Comparison of ENCODE assay signal across 14 cellular contexts in the genomic region with DNA sequence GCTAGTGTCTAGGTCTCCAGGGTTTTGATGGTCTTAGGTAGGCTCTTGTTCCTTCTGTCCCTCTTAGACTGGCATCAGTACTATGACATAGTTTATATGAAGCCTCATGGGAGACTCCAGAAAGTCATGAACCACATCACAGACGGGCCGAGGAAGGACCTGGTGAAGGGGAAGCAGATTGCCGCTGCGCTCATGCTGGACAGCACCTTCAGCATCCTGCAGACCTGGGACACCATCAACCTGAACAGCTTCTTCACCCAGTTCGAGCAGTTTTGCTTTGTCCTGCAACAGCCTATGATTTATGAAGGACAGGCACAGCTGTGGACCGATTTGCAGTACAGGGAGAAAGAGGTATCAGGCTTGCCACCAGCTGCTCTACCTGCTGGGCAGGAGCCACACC. TPM values are rescaled to one million over a fixed set of nuclear protein-coding genes. Genes with fewer than 3 reads are reported as not detected.
DNase-seq lines count a peak whose midpoint lies in the region; ATAC-seq and TF ChIP-seq lines count a peak whose summit lies in the region.
"Had no signal": no experiment of that assay in that cellular context is flagged by ENCODE, and none has a peak within 500 bp of the region (broad histone marks: within the 10 kb centered on the region; RNA-seq: fewer than 3 reads in every experiment).

No MANE protein-coding gene starts in this region.

- POLR2A ChIA-PET in activated CD8-positive, alpha-beta T cell treated with anti-CD3 and anti-CD28 coated beads, Interleukin-2, amount 10 ng/mL, durations not matched to agents 7 days and 5 days (lab: Charles Lee) = no interaction called here

- no peaks in the 10 kb centered on the region for H3K9me3 ChIP-seq in CD4-positive, CD25-positive, alpha-beta regulatory T cell (ENCODE audit: control insufficient read depth in 2 of 2, low read length in 2 of 2)

- CTCF ChIA-PET in Calu3 (lab: Charles Lee) = interaction anchor here (0.6 kb wide), 1 partner anchor 148 kb away, joined by 4 read pairs; no protein-coding TSS in a partner anchor
- CTCF ChIA-PET in activated CD8-positive, alpha-beta T cell treated with anti-CD3 and anti-CD28 coated beads, Interleukin-2, amount 10 ng/mL, durations not matched to agents 7 days and 5 days (lab: Charles Lee) = no interaction called here

- peaks cover 0 to 8% (median 1%) of the 10 kb centered on the region in 4 donors for H3K4me1 Mint-ChIP-seq in CD4-positive, CD25-positive, alpha-beta regulatory T cell
- no peaks in the 10 kb centered on the region for H3K4me1 Mint-ChIP-seq in Calu3 (ENCODE audit: low read depth, unreplicated experiment)
- H3K4me1 Mint-ChIP-seq in activated CD8-positive, alpha-beta T cell treated with anti-CD3 and anti-CD28 coated beads, Interleukin-2, amount 10 ng/mL, durations not matched to agents 7 days and 5 days (ENCODE audit: low read depth) = peaks cover 17% of the 10 kb centered on the region
- no peaks in the 10 kb centered on the region for H3K4me1 Mint-ChIP-seq in glutamatergic neuron (ENCODE audit: low read depth, unreplicated experiment)

- TF ChIP-seq CTCF in Calu3 (IDR thresholded peaks at IDR 0.05; ENCODE audit: unreplicated experiment) (no peak), glutamatergic neuron (IDR thresholded peaks at IDR 0.05; ENCODE audit: partially characterized antibody, unreplicated experiment) (no peak)

- peaks cover 91% of the 10 kb centered on the region for H3K36me3 ChIP-seq in CD4-positive, CD25-positive, alpha-beta regulatory T cell (ENCODE audit: control insufficient read depth, insufficient read depth, low read length)

- intact Hi-C loops in Calu3 (cut with micrococcal nuclease; ENCODE audit: unreplicated experiment) = no loop called here

- no peak for ATAC-seq in CD4-positive, CD25-positive, alpha-beta regulatory T cell (ENCODE audit: low read depth in 2 of 2)
- no peak for ATAC-seq in activated CD8-positive, alpha-beta T cell treated with anti-CD3 and anti-CD28 coated beads, Interleukin-2, amount 10 ng/mL, durations not matched to agents 7 days and 5 days
- no peak for ATAC-seq in HG03175 (IDR thresholded peaks at IDR 0.05; ENCODE audit: unreplicated experiment)

- DNase-seq in CD4-positive, CD25-positive, alpha-beta regulatory T cell = no peak
- DNase-seq in Calu3 = no peak
- no peak for DNase-seq in activated CD8-positive, alpha-beta T cell treated with anti-CD3 and anti-CD28 coated beads, Interleukin-2, amount 10 ng/mL, durations not matched to agents 7 days and 5 days
- peak; percentile 1 for DNase-seq in glutamatergic neuron
- DNase-seq in NOMO-1 treated with dmso at 0.1 percent for 144 hours (lab: John Stamatoyannopoulos, UW; ENCODE audit: unreplicated experiment) = no peak
- no peak for DNase-seq in NK-92 (lab: John Stamatoyannopoulos, UW; ENCODE audit: unreplicated experiment)
- DNase-seq: ACHN; CD4-positive, alpha-beta memory T cell; GOT3; NCI-H2029; NCI-H2171 treated with DMSO at 0.1 percent for 48 hours; NCI-H774; SJCRH30 had no signal

- H3K27ac Mint-ChIP-seq in CD4-positive, CD25-positive, alpha-beta regulatory T cell = peak overlapping the region in 2 of 3 donors; percentile 31 to 45
- no peak overlapping the region for H3K27ac Mint-ChIP-seq in Calu3 (ENCODE audit: unreplicated experiment)
- H3K27ac Mint-ChIP-seq in activated CD8-positive, alpha-beta T cell treated with anti-CD3 and anti-CD28 coated beads, Interleukin-2, amount 10 ng/mL, durations not matched to agents 7 days and 5 days = peak overlapping the region; percentile 8
- no peak overlapping the region for H3K27ac Mint-ChIP-seq in glutamatergic neuron (ENCODE audit: unreplicated experiment)

- TSS peak; percentile 17 for BruUV-seq in Calu3 (replicated peaks; lab: Mats Ljungman, UMichigan)

- no peak overlapping the region for H3K4me3 ChIP-seq in CD4-positive, CD25-positive, alpha-beta regulatory T cell (ENCODE audit: low read depth, low read length)
- H3K4me3 ChIP-seq: SJCRH30 had no signal

- peaks cover 48% of the 10 kb centered on the region for H3K36me3 Mint-ChIP-seq in CD4-positive, CD25-positive, alpha-beta regulatory T cell
- peaks cover 87% of the 10 kb centered on the region for H3K36me3 Mint-ChIP-seq in Calu3 (ENCODE audit: insufficient read depth, unreplicated experiment)
- H3K36me3 Mint-ChIP-seq in activated CD8-positive, alpha-beta T cell treated with anti-CD3 and anti-CD28 coated beads, Interleukin-2, amount 10 ng/mL, durations not matched to agents 7 days and 5 days (ENCODE audit: low read depth) = peaks cover 78% of the 10 kb centered on the region
- H3K36me3 Mint-ChIP-seq in glutamatergic neuron (ENCODE audit: unreplicated experiment) = peaks cover 6% of the 10 kb centered on the region

- no peaks in the 10 kb centered on the region for H3K27me3 ChIP-seq in CD4-positive, CD25-positive, alpha-beta regulatory T cell (ENCODE audit: control insufficient read depth, insufficient read depth, low read length)
- H3K27me3 ChIP-seq: SJCRH30 had no signal

- no peaks in the 10 kb centered on the region for H3K4me1 ChIP-seq in CD4-positive, CD25-positive, alpha-beta regulatory T cell (ENCODE audit: control insufficient read depth, insufficient read depth, low read length, poor library complexity, severe bottlenecking)
- H3K4me1 ChIP-seq: SJCRH30 had no signal

- peaks cover 0 to 2% (median 0%) of the 10 kb centered on the region in 7 donors for H3K9me3 Mint-ChIP-seq in CD4-positive, CD25-positive, alpha-beta regulatory T cell
- H3K9me3 Mint-ChIP-seq in Calu3 (ENCODE audit: low read depth, unreplicated experiment) (no peaks in the 10 kb centered on the region), glutamatergic neuron (ENCODE audit: unreplicated experiment) (no peaks in the 10 kb centered on the region)
- H3K9me3 Mint-ChIP-seq in activated CD8-positive, alpha-beta T cell treated with anti-CD3 and anti-CD28 coated beads, Interleukin-2, amount 10 ng/mL, durations not matched to agents 7 days and 5 days (ENCODE audit: insufficient read depth) = no peaks in the 10 kb centered on the region

- no peak overlapping the region for H3K27ac ChIP-seq in CD4-positive, CD25-positive, alpha-beta regulatory T cell (ENCODE audit: insufficient read depth, low read length, poor library complexity, severe bottlenecking)
- H3K27ac ChIP-seq: SJCRH30 had no signal

- no peak overlapping the region for H3K4me3 Mint-ChIP-seq in CD4-positive, CD25-positive, alpha-beta regulatory T cell
- H3K4me3 Mint-ChIP-seq in Calu3 (ENCODE audit: low read depth, unreplicated experiment) (no peak overlapping the region), glutamatergic neuron (ENCODE audit: unreplicated experiment) (no peak overlapping the region)
- H3K4me3 Mint-ChIP-seq in activated CD8-positive, alpha-beta T cell treated with anti-CD3 and anti-CD28 coated beads, Interleukin-2, amount 10 ng/mL, durations not matched to agents 7 days and 5 days = no peak overlapping the region
- H3K4me3 Mint-ChIP-seq: CD4-positive, alpha-beta memory T cell had no signal

- no peaks in the 10 kb centered on the region for H3K27me3 Mint-ChIP-seq in CD4-positive, CD25-positive, alpha-beta regulatory T cell
- H3K27me3 Mint-ChIP-seq in Calu3 (ENCODE audit: unreplicated experiment) = no peaks in the 10 kb centered on the region
- no peaks in the 10 kb centered on the region for H3K27me3 Mint-ChIP-seq in activated CD8-positive, alpha-beta T cell treated with anti-CD3 and anti-CD28 coated beads, Interleukin-2, amount 10 ng/mL, durations not matched to agents 7 days and 5 days (ENCODE audit: low read depth)
- peaks cover 2% of the 10 kb centered on the region for H3K27me3 Mint-ChIP-seq in glutamatergic neuron (ENCODE audit: unreplicated experiment)
- H3K27me3 Mint-ChIP-seq: CD4-positive, alpha-beta memory T cell had no signal

RNA-seq across cellular contexts. Expression of a gene that starts 34.0 kb away (rescaled TPM):
- total RNA-seq in CD4-positive, CD25-positive, alpha-beta regulatory T cell = 666 TPM
- polyA plus RNA-seq in CD4-positive, CD25-positive, alpha-beta regulatory T cell = 10 to 100 TPM; 27.6 to 33.7 (median 31.2) TPM
- total RNA-seq in Calu3 (2022) (221 and 369 TPM in 2 replicates), glutamatergic neuron (ENCODE audit: unreplicated experiment) (34.7 TPM)
- total RNA-seq in activated CD8-positive, alpha-beta T cell treated with anti-CD3 and anti-CD28 coated beads, Interleukin-2, amount 10 ng/mL, durations not matched to agents 7 days and 5 days = 100 to 1,000 TPM; 438 to 455 TPM

Comparison
In these comparisons a context has a peak if more than half of its experiments do, and no peak if none do; other contexts are left out.
1. H3K27ac Mint-ChIP-seq: peak in CD4-positive, CD25-positive, alpha-beta regulatory T cell (2 of 3) and activated CD8-positive, alpha-beta T cell treated with anti-CD3 and anti-CD28 coated beads, Interleukin-2, amount 10 ng/mL, durations not matched to agents 7 days and 5 days (single experiment); none in Calu3 (single experiment) and glutamatergic neuron (single experiment).